12 cellular contexts compared by ENCODE assay signal in genomic region chr15:92527197-92527596, GRCh38.
DNase-seq lines count a peak whose midpoint lies in the region; ATAC-seq lines count a peak whose summit lies in the region.
"Had no signal": no experiment of that assay in that cellular context is flagged by ENCODE, and none has a peak within 500 bp of the region (broad histone marks: within the 10 kb centered on the region; RNA-seq: fewer than 3 reads in every experiment).

No MANE protein-coding gene starts in this region.

- H3K27me3 ChIP-seq in stomach smooth muscle (ENCODE audit: control insufficient read depth in 1 of 2, insufficient read depth in 2 of 2, low read length in 2 of 2): no peaks in the 10 kb centered on the region

- H3K4me1 Mint-ChIP-seq in stimulated activated naive CD8-positive, alpha-beta T cell treated with anti-CD3 and anti-CD28 coated beads, Interleukin-15, amount 100 ng/mL, for 72 hours: no peaks in the 10 kb centered on the region

- peak overlapping the region; percentile 24 for H3K27ac ChIP-seq in stomach smooth muscle (ENCODE audit: low read length)
- H3K27ac ChIP-seq: HL-60 had no signal

- intact Hi-C loops in left cardiac atrium (cut with DNase I): no loop called here

- DNase-seq in NCI-H146 (lab: John Stamatoyannopoulos, UW) (peak; percentile 18), NCI-H146 treated with DMSO at 0.1 percent for 48 hours (lab: John Stamatoyannopoulos, UW; ENCODE audit: unreplicated experiment) (no peak), NCI-H774 (lab: John Stamatoyannopoulos, UW) (peak; percentile 17), left cardiac atrium (peak; percentile 32)
- no peak for DNase-seq in stimulated activated naive CD8-positive, alpha-beta T cell treated with anti-CD3 and anti-CD28 coated beads, Interleukin-15, amount 100 ng/mL, for 72 hours
- no peak for DNase-seq in stimulated activated CD4-positive, alpha-beta T cell treated with anti-CD3 and anti-CD28 coated beads, Interleukin-4, amount 100 ng/mL, for 4 hours
- DNase-seq: activated CD4-positive, alpha-beta T cell treated with anti-CD3 and anti-CD28 coated beads, Interleukin-2, amount 50 U/mL, for 48 hours; islet precursor cell; NCI-H526 treated with DMSO at 0.1 percent for 48 hours had no signal

- H3K4me1 ChIP-seq in stomach smooth muscle (ENCODE audit: control insufficient read depth, insufficient read depth, low read length): peaks cover 7% of the 10 kb centered on the region

- ATAC-seq in left cardiac atrium (peak; percentile 88 to 93), GM18861 (IDR thresholded peaks at IDR 0.05; ENCODE audit: unreplicated experiment) (no peak)
- ATAC-seq in stimulated activated naive CD8-positive, alpha-beta T cell treated with anti-CD3 and anti-CD28 coated beads, Interleukin-15, amount 100 ng/mL, for 72 hours: no peak

- H3K9me3 ChIP-seq in stomach smooth muscle (ENCODE audit: control insufficient read depth in 2 of 2, low read length in 2 of 2): no peaks in the 10 kb centered on the region

- H3K9me3 Mint-ChIP-seq in stimulated activated naive CD8-positive, alpha-beta T cell treated with anti-CD3 and anti-CD28 coated beads, Interleukin-15, amount 100 ng/mL, for 72 hours: no peaks in the 10 kb centered on the region

- no peak overlapping the region for H3K4me3 ChIP-seq in stomach smooth muscle (ENCODE audit: low read length in 2 of 2)

- peaks cover 35% of the 10 kb centered on the region for H3K27me3 Mint-ChIP-seq in stimulated activated naive CD8-positive, alpha-beta T cell treated with anti-CD3 and anti-CD28 coated beads, Interleukin-15, amount 100 ng/mL, for 72 hours

- H3K9ac ChIP-seq in stomach smooth muscle (ENCODE audit: low read length in 2 of 2): no peak overlapping the region

- H3K36me3 ChIP-seq in stomach smooth muscle (ENCODE audit: control insufficient read depth in 2 of 2, insufficient read depth in 2 of 2, low read length in 2 of 2): no peaks in the 10 kb centered on the region

- no peak overlapping the region for H3K4me3 Mint-ChIP-seq in stimulated activated naive CD8-positive, alpha-beta T cell treated with anti-CD3 and anti-CD28 coated beads, Interleukin-15, amount 100 ng/mL, for 72 hours

- H3K27ac Mint-ChIP-seq in stimulated activated naive CD8-positive, alpha-beta T cell treated with anti-CD3 and anti-CD28 coated beads, Interleukin-15, amount 100 ng/mL, for 72 hours: no peak overlapping the region

Comparison
In these comparisons a context has a peak if more than half of its experiments do, and no peak if none do; other contexts are left out.
1. DNase-seq: peak in NCI-H146 (single experiment), NCI-H774 (single experiment) and left cardiac atrium (single experiment); none in NCI-H146 treated with DMSO at 0.1 percent for 48 hours (single experiment), stimulated activated naive CD8-positive, alpha-beta T cell treated with anti-CD3 and anti-CD28 coated beads, Interleukin-15, amount 100 ng/mL, for 72 hours (0 of 2) and stimulated activated CD4-positive, alpha-beta T cell treated with anti-CD3 and anti-CD28 coated beads, Interleukin-4, amount 100 ng/mL, for 4 hours (0 of 2).
2. ATAC-seq: peak in left cardiac atrium (2 of 2); none in GM18861 (single experiment) and stimulated activated naive CD8-positive, alpha-beta T cell treated with anti-CD3 and anti-CD28 coated beads, Interleukin-15, amount 100 ng/mL, for 72 hours (single experiment).